8 cellular contexts compared by ENCODE assay signal in genomic region chr3:96813134-96813819, GRCh38. TPM values are rescaled to one million over a fixed set of nuclear protein-coding genes. Genes with fewer than 3 reads are reported as not detected.
DNase-seq lines count a peak whose midpoint lies in the region; ATAC-seq and TF ChIP-seq lines count a peak whose summit lies in the region.

No MANE protein-coding gene starts in this region.

- no peak for TF ChIP-seq POLR2A in tibial nerve (IDR thresholded peaks at IDR 0.05)

- peak; percentile 90 for DNase-seq in BE2C
- peak; percentile 75 for DNase-seq in NCI-H2196 treated with DMSO at 0.1 percent for 48 hours (lab: John Stamatoyannopoulos, UW; ENCODE audit: unreplicated experiment)
- peak; percentile 67 to 73 for DNase-seq in activated T-cell treated with anti-CD3 and anti-CD28 coated beads, Interleukin-2, amount 50 U/mL, for 72 hours
- DNase-seq in foreskin keratinocyte, result peak; percentile 27 to 60
- DNase-seq in neural progenitor cell (ENCODE audit: low spot score), result peak; percentile 93
- peak; percentile 25 to 33 for DNase-seq in tibial nerve (ENCODE audit: low spot score in 2 of 2)

- peak overlapping the region; percentile 86 for H2AFZ ChIP-seq in neural progenitor cell (replicated peaks)

- H3K79me2 ChIP-seq in neural progenitor cell (ENCODE audit: low read depth), result no peaks in the 10 kb centered on the region

- H3K9me3 ChIP-seq in BE2C (no peaks in the 10 kb centered on the region), neural progenitor cell (ENCODE audit: low read depth) (no peaks in the 10 kb centered on the region), tibial nerve (no peaks in the 10 kb centered on the region)

- no peaks in the 10 kb centered on the region for H4K20me1 ChIP-seq in neural progenitor cell (ENCODE audit: low read depth)

- H3K4me2 ChIP-seq in neural progenitor cell, result peak overlapping the region; percentile 82

- H3K36me3 Mint-ChIP-seq in activated T-cell treated with anti-CD3 and anti-CD28 coated beads, Interleukin-2, amount 50 U/mL, for 72 hours (ENCODE audit: insufficient read depth in 2 of 2), result no peaks in the 10 kb centered on the region
- no peaks in the 10 kb centered on the region for H3K36me3 Mint-ChIP-seq in neural progenitor cell

- TF ChIP-seq EP300 in tibial nerve (IDR thresholded peaks at IDR 0.05), result no peak

- H3K4me3 ChIP-seq in BE2C (ENCODE audit: low read depth, low read length) (peak overlapping the region; percentile 76), neural progenitor cell (peak overlapping the region; percentile 52), tibial nerve (peak overlapping the region; percentile 34 to 67 (median 50))

- no peaks in the 10 kb centered on the region for H3F3A ChIP-seq in neural progenitor cell (ENCODE audit: low read depth)

- H3K27ac ChIP-seq in foreskin keratinocyte (no peak overlapping the region), neural progenitor cell (no peak overlapping the region), tibial nerve (peak overlapping the region in 2 of 4 donors; percentile 28 to 70)

- 0% methylated on average over 22 to 72 of the region's 79 CpGs for WGBS in tibial nerve, 2 donors

- H3K36me3 ChIP-seq in BE2C, result no peaks in the 10 kb centered on the region
- H3K36me3 ChIP-seq in neural progenitor cell, result no peaks in the 10 kb centered on the region
- H3K36me3 ChIP-seq in tibial nerve, result no peaks in the 10 kb centered on the region

- H3K27me3 ChIP-seq in BE2C (peaks cover 3% of the 10 kb centered on the region; the same call in 1 of the 2 replicates), foreskin keratinocyte (peaks cover 46% of the 10 kb centered on the region), neural progenitor cell (peaks cover 68% of the 10 kb centered on the region), tibial nerve (peaks cover 0 to 8% of the 10 kb centered on the region in 2 donors)

- H3K27me3 Mint-ChIP-seq in activated T-cell treated with anti-CD3 and anti-CD28 coated beads, Interleukin-2, amount 50 U/mL, for 72 hours (ENCODE audit: low read depth), result peaks cover 25% of the 10 kb centered on the region
- H3K27me3 Mint-ChIP-seq in neural progenitor cell (ENCODE audit: insufficient read depth, low read depth), result peaks cover 8% of the 10 kb centered on the region

- H3K4me1 Mint-ChIP-seq in activated T-cell treated with anti-CD3 and anti-CD28 coated beads, Interleukin-2, amount 50 U/mL, for 72 hours (ENCODE audit: low read depth), result peaks cover 7% of the 10 kb centered on the region
- peaks cover 15% of the 10 kb centered on the region for H3K4me1 Mint-ChIP-seq in neural progenitor cell

- H3K27ac Mint-ChIP-seq in activated T-cell treated with anti-CD3 and anti-CD28 coated beads, Interleukin-2, amount 50 U/mL, for 72 hours, result no peak overlapping the region
- no peak overlapping the region for H3K27ac Mint-ChIP-seq in neural progenitor cell

- TF ChIP-seq CTCF in BE2C (IDR thresholded peaks at IDR 0.05; ENCODE audit: low read depth, low read length) (peak; percentile 69), foreskin keratinocyte (conservative IDR thresholded peaks at IDR 0.05) (peak; percentile 89), neural progenitor cell (IDR thresholded peaks at IDR 0.05) (peak; percentile 76), tibial nerve (IDR thresholded peaks at IDR 0.05) (peak in 4 of 5 experiments; percentile 37 to 58 (median 49))

- H3K9ac ChIP-seq in neural progenitor cell, result no peak overlapping the region

- no peaks in the 10 kb centered on the region for H3K9me3 Mint-ChIP-seq in activated T-cell treated with anti-CD3 and anti-CD28 coated beads, Interleukin-2, amount 50 U/mL, for 72 hours
- H3K9me3 Mint-ChIP-seq in neural progenitor cell, result no peaks in the 10 kb centered on the region

- ATAC-seq in GM18867 (IDR thresholded peaks at IDR 0.05; ENCODE audit: unreplicated experiment), result peak; percentile 99
- peak; percentile 98 for ATAC-seq in HG03066 (IDR thresholded peaks at IDR 0.05; ENCODE audit: low read depth, unreplicated experiment)
- ATAC-seq in activated T-cell treated with anti-CD3 and anti-CD28 coated beads, Interleukin-2, amount 50 U/mL, for 72 hours (replicated peaks in 1 of 2), result peak; percentile 94 to 95
- peak; percentile 95 for ATAC-seq in foreskin keratinocyte

- peak overlapping the region; percentile 78 to 81 for H3K4me3 Mint-ChIP-seq in activated T-cell treated with anti-CD3 and anti-CD28 coated beads, Interleukin-2, amount 50 U/mL, for 72 hours
- peak overlapping the region; percentile 90 for H3K4me3 Mint-ChIP-seq in neural progenitor cell

- peaks cover 2% of the 10 kb centered on the region; the same call in 1 of the 2 replicates for H3K4me1 ChIP-seq in BE2C
- H3K4me1 ChIP-seq in foreskin keratinocyte, result no peaks in the 10 kb centered on the region
- peaks cover 7% of the 10 kb centered on the region for H3K4me1 ChIP-seq in neural progenitor cell
- peaks cover 0 to 33% (median 2%) of the 10 kb centered on the region in 4 donors for H3K4me1 ChIP-seq in tibial nerve

RNA-seq across cellular contexts. Expression of gene EPHA6, which starts 1.1 kb away (rescaled TPM):
- polyA plus RNA-seq in BE2C (2012; ENCODE audit: insufficient read depth, insufficient read length, low read depth), result 0.63 TPM
- not detected for total RNA-seq in activated T-cell treated with anti-CD3 and anti-CD28 coated beads, Interleukin-2, amount 50 U/mL, for 72 hours
- not detected in 2 replicates for total RNA-seq in foreskin keratinocyte
- not detected in 2 replicates for polyA plus RNA-seq in foreskin keratinocyte
- total RNA-seq in neural progenitor cell (ENCODE audit: low replicate concordance), result 0.11 and 0.28 TPM in 2 replicates
- 1 to 10 TPM in 1 of 4 donors, under 1 TPM in 3; 0.30 to 1.3 (median 0.61) TPM for total RNA-seq in tibial nerve

Comparison
In these comparisons a context has a peak if more than half of its experiments do, and no peak if none do; other contexts are left out.
1. DNase-seq: peak in every context shown above with its lines; median percentile 93 in neural progenitor cell; 90 in BE2C; 75 in NCI-H2196 treated with DMSO at 0.1 percent for 48 hours; 70 in activated T-cell treated with anti-CD3 and anti-CD28 coated beads, Interleukin-2, amount 50 U/mL, for 72 hours; 44 in foreskin keratinocyte; 29 in tibial nerve.